ENCODE assay signal across 8 cellular contexts in the genomic region with DNA sequence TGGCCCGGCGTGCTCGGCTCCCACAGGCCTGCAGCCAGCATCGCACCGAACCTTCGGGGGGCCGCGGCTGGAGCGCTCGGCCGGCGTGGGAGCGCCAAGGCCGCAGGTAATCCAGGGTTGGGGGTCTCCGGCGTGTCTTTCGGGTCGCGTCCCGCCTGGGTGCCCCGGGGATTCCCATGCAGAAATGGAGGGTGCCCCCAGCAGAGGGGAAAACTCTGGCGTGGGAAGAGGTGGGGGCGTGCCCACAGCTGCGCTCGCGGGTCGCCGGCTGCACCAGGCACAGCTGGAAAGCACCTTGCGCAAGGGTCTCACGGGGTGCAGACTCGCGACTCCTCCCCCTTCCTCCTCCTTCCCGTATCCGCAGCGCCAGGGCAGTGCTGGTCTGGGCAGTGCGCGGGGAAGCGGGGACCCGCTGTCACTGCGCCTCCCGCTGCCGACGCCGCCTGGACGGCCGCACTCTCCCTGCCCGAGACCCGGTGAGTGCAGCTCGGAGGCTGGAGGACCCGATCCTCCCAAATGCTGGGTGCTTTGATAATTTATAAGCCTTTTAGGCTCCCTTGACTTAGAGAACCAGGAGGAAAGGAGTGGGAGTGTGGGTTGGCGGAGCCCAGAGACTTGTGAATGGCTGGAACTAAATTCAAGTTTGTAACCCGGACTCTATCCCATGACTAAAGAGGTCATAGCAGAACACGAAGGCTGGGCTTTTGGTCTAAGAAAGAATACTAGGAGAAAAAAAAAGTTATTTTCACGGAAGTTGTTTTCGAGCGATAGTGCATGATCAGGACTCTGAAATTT. TPM values are rescaled to one million over a fixed set of nuclear protein-coding genes. Genes with fewer than 3 reads are reported as not detected.
DNase-seq lines count a peak whose midpoint lies in the region; ATAC-seq, FAIRE-seq and TF ChIP-seq lines count a peak whose summit lies in the region.

No MANE protein-coding gene starts in this region.

- H3K27ac Mint-ChIP-seq in activated naive CD8-positive, alpha-beta T cell treated with anti-CD3 and anti-CD28 coated beads for 36 hours: peak overlapping the region; percentile 88

- H3K9me3 Mint-ChIP-seq in activated naive CD8-positive, alpha-beta T cell treated with anti-CD3 and anti-CD28 coated beads for 36 hours: no peaks in the 10 kb centered on the region

- H3K4me3 Mint-ChIP-seq in activated naive CD8-positive, alpha-beta T cell treated with anti-CD3 and anti-CD28 coated beads for 36 hours: peak overlapping the region; percentile 89

- peak; percentile 44 for ATAC-seq in GM19324 (IDR thresholded peaks at IDR 0.05; ENCODE audit: low FRiP score, unreplicated experiment)
- peak; percentile 39 for ATAC-seq in HG03439 (IDR thresholded peaks at IDR 0.05; ENCODE audit: unreplicated experiment)
- peak; percentile 85 for ATAC-seq in Right ventricle myocardium inferior
- ATAC-seq in pancreas: peak; percentile 67 to 79 (median 71)
- peak; percentile 85 for ATAC-seq in aorta (ENCODE audit: low FRiP score)

- no peaks in the 10 kb centered on the region for H3K9me3 ChIP-seq in BLaER1 treated with 17β-estradiol and CSF1 and Interleukin-3, amounts not matched to agents 10 nM and 100 nM (replicated peaks in 1 of 11)
- H3K9me3 ChIP-seq in pancreas (no peaks in the 10 kb centered on the region), aorta (ENCODE audit: control insufficient read depth, low read length) (no peaks in the 10 kb centered on the region)

- TF ChIP-seq CTCF in pancreas (IDR thresholded peaks at IDR 0.05): no peak

- peak overlapping the region; percentile 80 to 98 (median 94) for H3K4me2 ChIP-seq in BLaER1 treated with 17β-estradiol and CSF1 and Interleukin-3, amounts not matched to agents 10 nM and 100 nM

- no peak for FAIRE-seq in pancreas (lab: Jason Lieb, UNC)

- peak overlapping the region; percentile 86 to 97 (median 94) for H3K9ac ChIP-seq in BLaER1 treated with 17β-estradiol and CSF1 and Interleukin-3, amounts not matched to agents 10 nM and 100 nM

- H3K36me3 ChIP-seq in BLaER1 treated with 17β-estradiol and CSF1 and Interleukin-3, amounts not matched to agents 10 nM and 100 nM: peaks cover 13 to 31% (median 23%) of the 10 kb centered on the region in 11 experiments
- H3K36me3 ChIP-seq in pancreas: no peaks in the 10 kb centered on the region
- peaks cover 0 to 4% of the 10 kb centered on the region in 2 donors for H3K36me3 ChIP-seq in aorta (ENCODE audit: control insufficient read depth in 1 of 2, insufficient read depth in 2 of 2, low read length in 1 of 2)

- intact Hi-C loops in Right ventricle myocardium inferior (cut with DNase I): loop anchor here (2.0 kb wide), 1 partner anchor 20 kb away; no protein-coding TSS in a partner anchor
- intact Hi-C loops in pancreas (cut with DNase I): no loop called here
- intact Hi-C loops in aorta (cut with DNase I): loop anchor here in 1 of 2 donors (1.0 kb wide), 1 partner anchor 20 kb away; no protein-coding TSS in a partner anchor

- H3K36me3 Mint-ChIP-seq in activated naive CD8-positive, alpha-beta T cell treated with anti-CD3 and anti-CD28 coated beads for 36 hours: peaks cover 30% of the 10 kb centered on the region

- H4K20me1 ChIP-seq in BLaER1 treated with 17β-estradiol and CSF1 and Interleukin-3, amounts not matched to agents 10 nM and 100 nM: peaks cover 25 to 55% (median 45%) of the 10 kb centered on the region in 11 experiments

- DNase-seq in SK-N-DZ (ENCODE audit: low spot score): peak; percentile 26
- peak; percentile 74 for DNase-seq in activated naive CD8-positive, alpha-beta T cell treated with anti-CD3 and anti-CD28 coated beads for 36 hours
- peak; percentile 95 for DNase-seq in Right ventricle myocardium inferior (ENCODE audit: missing footprints)
- peak; percentile 72 to 89 (median 80) for DNase-seq in pancreas
- DNase-seq in aorta: peak; percentile 95 to 96

- H3K4me1 Mint-ChIP-seq in activated naive CD8-positive, alpha-beta T cell treated with anti-CD3 and anti-CD28 coated beads for 36 hours: peaks cover 49% of the 10 kb centered on the region

- H3K4me3 ChIP-seq in BLaER1 treated with 17β-estradiol and CSF1 and Interleukin-3, amounts not matched to agents 10 nM and 100 nM: peak overlapping the region; percentile 80 to 98 (median 89)
- H3K4me3 ChIP-seq in pancreas (peak overlapping the region; percentile 60 to 98 (median 92)), aorta (ENCODE audit: low read length in 2 of 2) (peak overlapping the region; percentile 76 to 92)

- H3K4me1 ChIP-seq in BLaER1 treated with 17β-estradiol and CSF1 and Interleukin-3, amounts not matched to agents 10 nM and 100 nM: peaks cover 64 to 76% (median 68%) of the 10 kb centered on the region in 10 experiments
- peaks cover 0 to 10% (median 3%) of the 10 kb centered on the region in 3 donors for H3K4me1 ChIP-seq in pancreas
- no peaks in the 10 kb centered on the region for H3K4me1 ChIP-seq in aorta (ENCODE audit: control insufficient read depth in 1 of 2, insufficient read depth in 2 of 2, low read length in 2 of 2)

- peak overlapping the region; percentile 89 to 97 (median 96) for H3K27ac ChIP-seq in BLaER1 treated with 17β-estradiol and CSF1 and Interleukin-3, amounts not matched to agents 10 nM and 100 nM
- H3K27ac ChIP-seq in pancreas: peak overlapping the region; percentile 86 to 99 (median 96)
- H3K27ac ChIP-seq in aorta (ENCODE audit: low read depth in 1 of 2, low read length in 2 of 2): peak overlapping the region; percentile 78 to 94

- no peaks in the 10 kb centered on the region for H3K27me3 ChIP-seq in BLaER1 treated with 17β-estradiol and CSF1 and Interleukin-3, amounts not matched to agents 10 nM and 100 nM
- H3K27me3 ChIP-seq in pancreas (no peaks in the 10 kb centered on the region), aorta (ENCODE audit: control insufficient read depth in 1 of 2, insufficient read depth in 2 of 2, low read length in 1 of 2) (no peaks in the 10 kb centered on the region)

- whole genome bisulfite sequencing in pancreas, 2 donors: 0% methylated on average over 37 to 56 of the region's 56 CpGs
- WGBS in aorta, 2 donors: 0 to 1% methylated on average over 53 to 56 of the region's 56 CpGs

- peaks cover 4% of the 10 kb centered on the region for H3K27me3 Mint-ChIP-seq in activated naive CD8-positive, alpha-beta T cell treated with anti-CD3 and anti-CD28 coated beads for 36 hours

RNA-seq across cellular contexts. Expression of a gene that starts 0.5 kb away (rescaled TPM):
- 0.14 and 0.39 TPM in 2 replicates for polyA plus RNA-seq in SK-N-DZ (2014; cell fraction: cytosol; rRNA removed)
- polyA plus RNA-seq in SK-N-DZ (2014; cell fraction: nucleus; rRNA removed): 0.35 and 1.2 TPM in 2 replicates
- 10 to 100 TPM; 18.0 to 18.5 TPM for total RNA-seq in activated naive CD8-positive, alpha-beta T cell treated with anti-CD3 and anti-CD28 coated beads for 36 hours
- total RNA-seq in Right ventricle myocardium inferior (6.7 TPM), pancreas (1 to 10 TPM; 2.8 to 9.2 (median 4.8) TPM), aorta (10 to 100 TPM; 80.3 to 85.4 TPM)
- polyA plus RNA-seq in pancreas (10 to 100 TPM in 1 of 2 donors, 1 to 10 TPM in 1; 6.9 to 13.0 TPM), aorta (10 to 100 TPM; 17.0 to 57.9 TPM)

Comparison
In these comparisons a context has a peak if more than half of its experiments do, and no peak if none do; other contexts are left out.
1. Peak in every context shown above with its lines: DNase-seq, ATAC-seq, H3K4me3 ChIP-seq and H3K27ac ChIP-seq.
2. DNase-seq: peak in every context shown above with its lines; median percentile 96 in aorta; 95 in Right ventricle myocardium inferior; 80 in pancreas; 74 in activated naive CD8-positive, alpha-beta T cell treated with anti-CD3 and anti-CD28 coated beads for 36 hours; 26 in SK-N-DZ.
3. RNA of a gene that starts 0.5 kb away (total RNA-seq): 80.3 to 85.4 TPM in aorta; 18.0 to 18.5 TPM in activated naive CD8-positive, alpha-beta T cell treated with anti-CD3 and anti-CD28 coated beads for 36 hours, 6.7 TPM in Right ventricle myocardium inferior (single experiment) and 2.8 to 9.2 TPM in pancreas; every median in the first group is over 4 times any median in the second.